ENCODE assay signal across 16 cellular contexts in genomic region chr20:5831539-5832237, GRCh38.
DNase-seq lines count a peak whose midpoint lies in the region; ATAC-seq and TF ChIP-seq lines count a peak whose summit lies in the region.
"Had no signal": no experiment of that assay in that cellular context is flagged by ENCODE, and none has a peak within 500 bp of the region (broad histone marks: within the 10 kb centered on the region; RNA-seq: fewer than 3 reads in every experiment).

No MANE protein-coding gene starts in this region.

- H3K36me3 Mint-ChIP-seq in T-helper 17 cell (ENCODE audit: low read depth), result peaks cover 3% of the 10 kb centered on the region

- no peak overlapping the region for H3K4me3 Mint-ChIP-seq in T-helper 17 cell
- H3K4me3 Mint-ChIP-seq: CD8-positive, alpha-beta T cell; GM23338; H9; HFFc6 had no signal

- 84 to 88% (median 87%) methylated on average over 12 of the region's 12 CpGs for WGBS in adrenal gland, 4 donors

- H3K36me3 ChIP-seq in right atrium auricular region, result no peaks in the 10 kb centered on the region
- no peaks in the 10 kb centered on the region for H3K36me3 ChIP-seq in adrenal gland (replicated peaks in 1 of 2)

- peaks cover 17% of the 10 kb centered on the region for H3K4me1 Mint-ChIP-seq in T-helper 17 cell

- no peak overlapping the region for H3K4me3 ChIP-seq in right atrium auricular region
- no peak overlapping the region for H3K4me3 ChIP-seq in adrenal gland
- H3K4me3 ChIP-seq: GM23338 had no signal

- no peak for DNase-seq in right atrium auricular region (ENCODE audit: low spot score)
- DNase-seq in cardiac septum (ENCODE audit: low spot score), result no peak
- DNase-seq in T-helper 17 cell, result no peak
- no peak for DNase-seq in adrenal gland
- DNase-seq in putamen (ENCODE audit: low spot score), result peak; percentile 63
- no peak for DNase-seq in T-helper 1 cell
- DNase-seq in HCEC 1CT, result no peak
- DNase-seq: C1 segment of cervical spinal cord; Caco-2; CD8-positive, alpha-beta T cell; DMS153; DND-41; H9; HFFc6 had no signal

- H3K27ac ChIP-seq in right atrium auricular region (peak overlapping the region; percentile 17 to 87), adrenal gland (peak overlapping the region in 4 of 5 donors; percentile 15 to 89 (median 58))

- peak overlapping the region; percentile 99 for H3K27ac Mint-ChIP-seq in T-helper 17 cell
- H3K27ac Mint-ChIP-seq: CD8-positive, alpha-beta T cell; GM23338; H9; HFFc6 had no signal

- H3K4me1 ChIP-seq in right atrium auricular region (peaks cover 0 to 45% of the 10 kb centered on the region in 2 donors), adrenal gland (replicated peaks in 1 of 2) (peaks cover 38 to 77% of the 10 kb centered on the region in 2 donors)
- H3K4me1 ChIP-seq: Caco-2 had no signal

- H3K9me3 ChIP-seq in right atrium auricular region (no peaks in the 10 kb centered on the region), T-helper 17 cell (ENCODE audit: control insufficient read depth, low read length, poor library complexity, severe bottlenecking) (no peaks in the 10 kb centered on the region), adrenal gland (replicated peaks in 1 of 3) (no peaks in the 10 kb centered on the region)
- H3K9me3 ChIP-seq: Caco-2 had no signal

- no peak for ATAC-seq in T-helper 17 cell
- no peak for ATAC-seq in HG03460 (IDR thresholded peaks at IDR 0.05; ENCODE audit: unreplicated experiment)
- ATAC-seq: CD8-positive, alpha-beta T cell; GM23338 had no signal

- no peak for TF ChIP-seq CTCF in right atrium auricular region (IDR thresholded peaks at IDR 0.05)
- TF ChIP-seq CTCF in adrenal gland (IDR thresholded peaks at IDR 0.05), result no peak

- no peak for TF ChIP-seq POLR2A in adrenal gland (IDR thresholded peaks at IDR 0.05)

- no peaks in the 10 kb centered on the region for H3K27me3 Mint-ChIP-seq in T-helper 17 cell

- intact Hi-C loops in cardiac septum (cut with DNase I), result no loop called here
- intact Hi-C loops in adrenal gland (cut with DNase I), result no loop called here

- H3K27me3 ChIP-seq in right atrium auricular region (no peaks in the 10 kb centered on the region), adrenal gland (no peaks in the 10 kb centered on the region)
